13 cellular contexts compared by ENCODE assay signal in genomic region chr1:206067486-206068302, GRCh38. TPM values are rescaled to one million over a fixed set of nuclear protein-coding genes. Genes with fewer than 3 reads are reported as not detected.
DNase-seq lines count a peak whose midpoint lies in the region; ATAC-seq and TF ChIP-seq lines count a peak whose summit lies in the region.
"Had no signal": no experiment of that assay in that cellular context is flagged by ENCODE, and none has a peak within 500 bp of the region (broad histone marks: within the 10 kb centered on the region; RNA-seq: fewer than 3 reads in every experiment).

No MANE protein-coding gene starts in this region.

- H3K4me3 ChIP-seq in Jurkat, Clone E6-1 (ENCODE audit: low read length), result peak overlapping the region; percentile 21; the same call in 1 of the 2 replicates
- no peak overlapping the region for H3K4me3 ChIP-seq in fibroblast of mammary gland (ENCODE audit: control insufficient read depth, low read depth, low read length)
- H3K4me3 ChIP-seq: BLaER1 treated with 17β-estradiol and CSF1 and Interleukin-3, amounts not matched to agents 10 nM and 100 nM had no signal

- no peak for TF ChIP-seq CTCF in fibroblast of mammary gland (conservative IDR thresholded peaks at IDR 0.05; ENCODE audit: control insufficient read depth, insufficient read depth, low read depth, low read length)

- TF ChIP-seq POLR2A in GM18951 (IDR thresholded peaks at IDR 0.05; ENCODE audit: extremely low read depth, insufficient read depth, insufficient read length), result peak; percentile 26

- H3K9me3 Mint-ChIP-seq in stimulated activated memory B cell treated with anti-CD40 and anti-IgM and Interleukin-4, amounts not matched to agents 10 μg/mL and 1 μg/mL and 100 μg/mL, for 72 hours, result peaks cover 2% of the 10 kb centered on the region
- H3K9me3 Mint-ChIP-seq: stimulated activated effector memory CD8-positive, alpha-beta T cell treated with anti-CD3 and anti-CD28 coated beads, Interleukin-12 subunit alpha, Interleukin-12 subunit beta, amount 100 ng/mL, for 72 hours had no signal

- peaks cover 23% of the 10 kb centered on the region for H3K36me3 Mint-ChIP-seq in stimulated activated memory B cell treated with anti-CD40 and anti-IgM and Interleukin-4, amounts not matched to agents 10 μg/mL and 1 μg/mL and 100 μg/mL, for 72 hours
- H3K36me3 Mint-ChIP-seq: stimulated activated effector memory CD8-positive, alpha-beta T cell treated with anti-CD3 and anti-CD28 coated beads, Interleukin-12 subunit alpha, Interleukin-12 subunit beta, amount 100 ng/mL, for 72 hours had no signal

- peak overlapping the region; percentile 93 for H3K27ac Mint-ChIP-seq in stimulated activated memory B cell treated with anti-CD40 and anti-IgM and Interleukin-4, amounts not matched to agents 10 μg/mL and 1 μg/mL and 100 μg/mL, for 72 hours
- H3K27ac Mint-ChIP-seq: stimulated activated effector memory CD8-positive, alpha-beta T cell treated with anti-CD3 and anti-CD28 coated beads, Interleukin-12 subunit alpha, Interleukin-12 subunit beta, amount 100 ng/mL, for 72 hours had no signal

- H3K27me3 Mint-ChIP-seq in stimulated activated memory B cell treated with anti-CD40 and anti-IgM and Interleukin-4, amounts not matched to agents 10 μg/mL and 1 μg/mL and 100 μg/mL, for 72 hours, result no peaks in the 10 kb centered on the region

- H3K4me1 Mint-ChIP-seq in stimulated activated memory B cell treated with anti-CD40 and anti-IgM and Interleukin-4, amounts not matched to agents 10 μg/mL and 1 μg/mL and 100 μg/mL, for 72 hours, result peaks cover 43% of the 10 kb centered on the region
- H3K4me1 Mint-ChIP-seq: stimulated activated effector memory CD8-positive, alpha-beta T cell treated with anti-CD3 and anti-CD28 coated beads, Interleukin-12 subunit alpha, Interleukin-12 subunit beta, amount 100 ng/mL, for 72 hours had no signal

- peak overlapping the region; percentile 60 for H3K4me3 Mint-ChIP-seq in stimulated activated memory B cell treated with anti-CD40 and anti-IgM and Interleukin-4, amounts not matched to agents 10 μg/mL and 1 μg/mL and 100 μg/mL, for 72 hours
- H3K4me3 Mint-ChIP-seq: stimulated activated effector memory CD8-positive, alpha-beta T cell treated with anti-CD3 and anti-CD28 coated beads, Interleukin-12 subunit alpha, Interleukin-12 subunit beta, amount 100 ng/mL, for 72 hours had no signal

- ATAC-seq in stimulated activated memory B cell treated with anti-CD40 and anti-IgM and Interleukin-4, amounts not matched to agents 10 μg/mL and 1 μg/mL and 100 μg/mL, for 72 hours, result peak; percentile 79
- ATAC-seq in GM21367 (IDR thresholded peaks at IDR 0.05; ENCODE audit: unreplicated experiment), result no peak
- ATAC-seq: stimulated activated effector memory CD8-positive, alpha-beta T cell treated with anti-CD3 and anti-CD28 coated beads, Interleukin-12 subunit alpha, Interleukin-12 subunit beta, amount 100 ng/mL, for 72 hours had no signal

- in situ Hi-C loops in GM18951 (cut with MboI; ENCODE audit: low sequenced_read_pairs, unreplicated experiment), result no loop called here

- DNase-seq in Jurkat, Clone E6-1 (ENCODE audit: low read depth, low spot score), result no peak
- DNase-seq in fibroblast of mammary gland (ENCODE audit: low read depth), result peak; percentile 34
- no peak for DNase-seq in NCI-H1048 (lab: John Stamatoyannopoulos, UW)
- no peak for DNase-seq in stimulated activated CD4-positive, alpha-beta T cell treated with anti-CD3 and anti-CD28 coated beads, Interleukin-15, amount 100 ng/mL, for 24 hours
- DNase-seq: activated CD8-positive, alpha-beta memory T cell treated with anti-CD3 and anti-CD28 coated beads for 24 hours; activated naive CD4-positive, alpha-beta T cell; NCI-H1417; stimulated activated CD4-positive, alpha-beta T cell treated with anti-CD3 and anti-CD28 coated beads, Interleukin-4, amount 100 ng/mL, for 1 hour had no signal

RNA-seq across cellular contexts. Expression of gene RHEX, which starts 14.7 kb away (rescaled TPM):
- not detected for polyA plus RNA-seq in Jurkat, Clone E6-1 (2012; ENCODE audit: insufficient read depth, insufficient read length)

RNA-seq across cellular contexts. Expression of gene CTSE, which starts 44.0 kb away (rescaled TPM):
- polyA plus RNA-seq in Jurkat, Clone E6-1 (2012; ENCODE audit: insufficient read depth, insufficient read length), result not detected

RNA-seq across cellular contexts. Expression of gene AVPR1B, which starts 49.5 kb away (rescaled TPM):
- not detected for polyA plus RNA-seq in Jurkat, Clone E6-1 (2012; ENCODE audit: insufficient read depth, insufficient read length)
